16 cellular contexts compared by ENCODE assay signal in the genomic region with DNA sequence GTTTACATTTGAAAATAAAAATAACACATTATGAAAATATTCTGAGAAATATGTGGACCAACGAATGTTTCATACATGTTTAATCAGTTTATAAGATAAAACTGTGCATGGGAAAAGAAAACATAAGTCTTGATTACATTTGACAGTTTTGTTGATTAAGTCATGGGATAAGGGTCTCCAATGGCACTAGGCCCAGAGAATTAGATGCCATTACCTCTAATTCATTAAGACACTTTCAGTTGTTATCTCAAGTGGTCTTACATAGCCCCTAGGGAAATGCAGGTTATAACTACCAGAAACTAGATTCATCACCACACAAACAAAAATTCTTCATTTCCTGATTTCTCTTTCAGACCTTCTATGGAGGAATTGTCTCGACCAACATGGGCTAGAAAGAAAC.
DNase-seq lines count a peak whose midpoint lies in the region; ATAC-seq and TF ChIP-seq lines count a peak whose summit lies in the region.
"Had no signal": no experiment of that assay in that cellular context is flagged by ENCODE, and none has a peak within 500 bp of the region (broad histone marks: within the 10 kb centered on the region; RNA-seq: fewer than 3 reads in every experiment).

No MANE protein-coding gene starts in this region.

- no peak overlapping the region for H2AFZ ChIP-seq in SK-N-SH (ENCODE audit: low read depth)
- H2AFZ ChIP-seq: GM23338 had no signal

- no peak for TF ChIP-seq CTCF in SK-N-SH (IDR thresholded peaks at IDR 0.05)
- TF ChIP-seq CTCF in breast epithelium (IDR thresholded peaks at IDR 0.05) = no peak

- no peaks in the 10 kb centered on the region for H4K20me1 ChIP-seq in SK-N-SH (ENCODE audit: insufficient read depth)
- H4K20me1 ChIP-seq: BLaER1 had no signal

- intact Hi-C loops in breast epithelium (cut with DNase I; ENCODE audit: low total_unique reads) = no loop called here

- CTCF ChIA-PET in SK-N-SH (lab: Yijun Ruan, JAX) = no interaction called here

- no peak for TF ChIP-seq POLR2A in breast epithelium (IDR thresholded peaks at IDR 0.05)

- H3K79me2 ChIP-seq in SK-N-SH (ENCODE audit: insufficient read depth) = no peaks in the 10 kb centered on the region

- no peak overlapping the region for H3K4me2 ChIP-seq in SK-N-SH
- H3K4me2 ChIP-seq: BLaER1, GM23338 had no signal

- H3K4me3 ChIP-seq in SK-N-SH (ENCODE audit: low read depth in 2 of 2, low read length in 1 of 2) (no peak overlapping the region), breast epithelium (no peak overlapping the region)
- H3K4me3 ChIP-seq: BLaER1, GM23338 had no signal

- TF ChIP-seq RAD21 in SK-N-SH (IDR thresholded peaks at IDR 0.05; ENCODE audit: low read length) = no peak

- H3K9me3 ChIP-seq in SK-N-SH (no peaks in the 10 kb centered on the region), breast epithelium (no peaks in the 10 kb centered on the region)
- H3K9me3 ChIP-seq: BLaER1 had no signal

- H3K27ac ChIP-seq in SK-N-SH (ENCODE audit: low read depth in 2 of 2, low read length in 1 of 2) (no peak overlapping the region), breast epithelium (no peak overlapping the region)
- H3K27ac ChIP-seq: 22Rv1, BLaER1, HL-60 had no signal

- H3K36me3 ChIP-seq in SK-N-SH (replicated peaks in 1 of 2; ENCODE audit: control insufficient read depth in 1 of 2, insufficient read depth in 2 of 2, low read length in 1 of 2) (no peaks in the 10 kb centered on the region), breast epithelium (no peaks in the 10 kb centered on the region)
- H3K36me3 ChIP-seq: BLaER1 had no signal

- H3F3A ChIP-seq in SK-N-SH (replicated peaks; ENCODE audit: insufficient read depth) = no peaks in the 10 kb centered on the region

- DNase-seq in NCI-H1436 (lab: John Stamatoyannopoulos, UW) (peak; percentile 40), NCI-H1436 treated with DMSO at 0.1 percent for 48 hours (lab: John Stamatoyannopoulos, UW) (no peak), SK-N-SH (peak; percentile 48), left kidney (ENCODE audit: low read depth, low spot score) (peak; percentile 24), breast epithelium (ENCODE audit: low spot score in 2 of 2) (no peak), DMS53 (lab: John Stamatoyannopoulos, UW) (no peak)
- DNase-seq: AML-193; CD8-positive, alpha-beta memory T cell; H9; HFFc6 had no signal

- TF ChIP-seq EP300 in SK-N-SH (IDR thresholded peaks at IDR 0.05; ENCODE audit: borderline replicate concordance in 1 of 2, low read depth in 1 of 2, low read length in 1 of 2) = peak in 1 of 2 experiments; percentile 70; a peak in 1 of 4 replicates

- 22% methylated on average over 2 of the region's 2 CpGs for WGBS in SK-N-SH (ENCODE audit: low lambda C conversion rate)

- H3K9ac ChIP-seq in SK-N-SH = no peak overlapping the region
- H3K9ac ChIP-seq: BLaER1 had no signal

- H3K4me1 ChIP-seq in SK-N-SH (ENCODE audit: control insufficient read depth in 1 of 2, insufficient read depth in 2 of 2, low read depth in 1 of 2, low read length in 1 of 2) (peaks cover 2 to 3% of the 10 kb centered on the region in 2 experiments; a peak in 3 of 4 replicates), breast epithelium (no peaks in the 10 kb centered on the region)
- H3K4me1 ChIP-seq: BLaER1 had no signal

- POLR2A ChIA-PET in SK-N-SH (lab: Yijun Ruan, JAX) = no interaction called here

- no peaks in the 10 kb centered on the region for H3K9me2 ChIP-seq in SK-N-SH

- ATAC-seq in GM18868 (IDR thresholded peaks at IDR 0.05; ENCODE audit: unreplicated experiment) = peak; percentile 45
- no peak for ATAC-seq in HG03095 (IDR thresholded peaks at IDR 0.05; ENCODE audit: unreplicated experiment)
- ATAC-seq: GM23338 had no signal

- H3K27me3 ChIP-seq in SK-N-SH (ENCODE audit: insufficient read depth) (no peaks in the 10 kb centered on the region), breast epithelium (no peaks in the 10 kb centered on the region)
- H3K27me3 ChIP-seq: BLaER1 had no signal

TF ChIP-seq in SK-N-SH, 30 proteins besides CTCF, POLR2A, EP300 and RAD21:
- TF ChIP-seq RCOR1 (IDR thresholded peaks at IDR 0.05; ENCODE audit: low read length) = peak; percentile 48; the same call in 1 of the 2 replicates
- TF ChIP-seq SIN3A (IDR thresholded peaks at IDR 0.05; ENCODE audit: borderline replicate concordance, low read depth, low read length) = no peak
- TF ChIP-seq GATA2 (CRISPR knock-in tag; IDR thresholded peaks at IDR 0.05) = peak; percentile 77

Comparison
In these comparisons a context has a peak if more than half of its experiments do, and no peak if none do; other contexts are left out.
1. DNase-seq: peak in NCI-H1436 (single experiment), SK-N-SH (single experiment) and left kidney (single experiment); none in NCI-H1436 treated with DMSO at 0.1 percent for 48 hours (single experiment), breast epithelium (0 of 2) and DMS53 (single experiment).